ENCODE assay signal across 8 cellular contexts in genomic region chr15:34437687-34438086, GRCh38. TPM values are rescaled to one million over a fixed set of nuclear protein-coding genes. Genes with fewer than 3 reads are reported as not detected.
DNase-seq lines count a peak whose midpoint lies in the region; TF ChIP-seq lines count a peak whose summit lies in the region.

Gene GOLGA8A (minus strand): TSS chr15:34437808. CDS start chr15:34389691, 48,117 bp downstream.

- peaks cover 5 to 11% of the 10 kb centered on the region in 2 experiments; a peak in 3 of 4 replicates for H3K4me1 Mint-ChIP-seq in H9

- no peak within 1 kb of the TSS for H3K27ac ChIP-seq in H9 (ENCODE audit: insufficient read length, low read depth, low read length)
- peak within 1 kb of the TSS; percentile 52 for H3K27ac ChIP-seq in VCaP
- peak within 1 kb of the TSS in 1 of 2 donors; percentile 38 for H3K27ac ChIP-seq in breast epithelium
- no peak within 1 kb of the TSS for H3K27ac ChIP-seq in Karpas-422 (ENCODE audit: low read length)

- H4K5ac ChIP-seq in H9 (ENCODE audit: insufficient read length, low read depth, low read length), result no peak within 1 kb of the TSS

- H4K20me1 ChIP-seq in H9 (ENCODE audit: control insufficient read depth, insufficient read depth, insufficient read length) (no peaks in the 10 kb centered on the region), Karpas-422 (ENCODE audit: insufficient read depth, low read depth, low read length) (no peaks in the 10 kb centered on the region)

- H2BK120ac ChIP-seq in H9 (ENCODE audit: low read depth, low read length, poor library complexity, severe bottlenecking), result no peak within 1 kb of the TSS

- no peak within 1 kb of the TSS for H3T11ph ChIP-seq in H9 (ENCODE audit: low read length)

- H4K8ac ChIP-seq in H9 (replicated peaks; ENCODE audit: insufficient read length, low read depth, low read length), result no peak within 1 kb of the TSS

- no peak within 1 kb of the TSS for H2BK20ac ChIP-seq in H9 (ENCODE audit: low read depth, low read length, poor library complexity, severe bottlenecking)

- H3K27ac Mint-ChIP-seq in H9, result 0 out of 7 replicates have a peak within 1 kb of the TSS, but pooled peaks of 1 of the 3 experiments have one; percentile 48

- H2BK15ac ChIP-seq in H9 (ENCODE audit: low read depth, low read length), result no peak within 1 kb of the TSS; the same call in 1 of the 2 replicates

- H3K9me2 ChIP-seq in Karpas-422 (replicated peaks; ENCODE audit: insufficient read depth, low read length), result no peaks in the 10 kb centered on the region

- H3K36me3 Mint-ChIP-seq in H9 (ENCODE audit: insufficient read depth in 1 of 3, low read depth in 3 of 3), result peaks cover 2 to 23% (median 21%) of the 10 kb centered on the region in 3 experiments; a peak in 6 of 7 replicates

- H3K4ac ChIP-seq in H9 (ENCODE audit: low read depth, low read length), result no peak within 1 kb of the TSS

- TF ChIP-seq CTCF in H9 (conservative IDR thresholded peaks at IDR 0.05), result no peak
- no peak for TF ChIP-seq CTCF in VCaP (conservative IDR thresholded peaks at IDR 0.05)
- no peak for TF ChIP-seq CTCF in breast epithelium (IDR thresholded peaks at IDR 0.05)

- peak within 1 kb of the TSS; percentile 71; the same call in 1 of the 2 replicates for H3K14ac ChIP-seq in H9 (ENCODE audit: insufficient read depth, low read length)

- intact Hi-C loops in breast epithelium (cut with DNase I; ENCODE audit: low total_unique reads), result no loop called here

- no peak within 1 kb of the TSS for H3K18ac ChIP-seq in H9 (ENCODE audit: insufficient read length, low read depth, low read length)

- H3K4me2 ChIP-seq in H9 (ENCODE audit: insufficient read depth, insufficient read length, low read length) (peak within 1 kb of the TSS; percentile 36), Karpas-422 (ENCODE audit: low read depth, low read length, poor library complexity, severe bottlenecking) (no peak within 1 kb of the TSS)

- peaks cover 3% of the 10 kb centered on the region in 2 experiments; a peak in 2 of 5 replicates for H3K9me3 Mint-ChIP-seq in H9

- DNase-seq in Daoy (ENCODE audit: low read depth) (peak; percentile 85), H9 (peak; percentile 70), NCI-H1105 treated with DMSO at 0.1 percent for 48 hours (lab: John Stamatoyannopoulos, UW) (peak; percentile 56), breast epithelium (ENCODE audit: low spot score in 2 of 2) (peak in 1 of 2 donors; percentile 57), inferior parietal cortex (ENCODE audit: extremely low spot score) (peak; percentile 79), Karpas-422 (no peak)
- DNase-seq in stimulated activated CD4-positive, alpha-beta T cell treated with anti-CD3 and anti-CD28 coated beads, Interleukin-12 subunit alpha, Interleukin-12 subunit beta, amount 100 ng/mL, for 24 hours (ENCODE audit: low read depth in 2 of 2), result peak; percentile 73 to 79

- H3K9ac ChIP-seq in H9 (ENCODE audit: extremely low read depth, insufficient read length, low read length) (no peak within 1 kb of the TSS), Karpas-422 (ENCODE audit: low read length) (no peak within 1 kb of the TSS)

- no peaks in the 10 kb centered on the region for H3K36me3 ChIP-seq in breast epithelium
- no peaks in the 10 kb centered on the region for H3K36me3 ChIP-seq in Karpas-422 (ENCODE audit: insufficient read depth, low read length)

- H3K9me3 ChIP-seq in H9 (ENCODE audit: control insufficient read depth, low read depth, low read length) (no peaks in the 10 kb centered on the region), breast epithelium (no peaks in the 10 kb centered on the region), Karpas-422 (ENCODE audit: low read length) (no peaks in the 10 kb centered on the region)

- H3K4me1 ChIP-seq in H9 (ENCODE audit: insufficient read depth, low read length) (no peaks in the 10 kb centered on the region), breast epithelium (no peaks in the 10 kb centered on the region), Karpas-422 (ENCODE audit: low read length) (no peaks in the 10 kb centered on the region)

- peak within 1 kb of the TSS; percentile 80 to 91 for H3K4me3 Mint-ChIP-seq in H9

- no peaks in the 10 kb centered on the region for H3K79me1 ChIP-seq in H9 (ENCODE audit: insufficient read depth, low read depth, low read length, poor library complexity, severe bottlenecking)

- no peak within 1 kb of the TSS for H3K56ac ChIP-seq in H9 (ENCODE audit: insufficient read length, low read depth, low read length)

- H4K91ac ChIP-seq in H9 (ENCODE audit: insufficient read length, low read depth, low read length), result no peak within 1 kb of the TSS

- no peak within 1 kb of the TSS for H2AFZ ChIP-seq in H9 (ENCODE audit: low read length)
- no peak within 1 kb of the TSS for H2AFZ ChIP-seq in Karpas-422 (ENCODE audit: low read length)

- H3K27me3 Mint-ChIP-seq in H9 (ENCODE audit: low read depth), result peaks cover 43% of the 10 kb centered on the region

- H3K27me3 ChIP-seq in H9 (ENCODE audit: insufficient read depth, low read length) (no peaks in the 10 kb centered on the region; the same call in 1 of the 2 replicates), breast epithelium (no peaks in the 10 kb centered on the region), Karpas-422 (ENCODE audit: low read length) (no peaks in the 10 kb centered on the region)

- WGBS in H9 (ENCODE audit: extremely low coverage, insufficient read length, low lambda C conversion rate), result no CpG with 5 or more reads among the region's 33 CpGs

- TF ChIP-seq POLR2A in breast epithelium (IDR thresholded peaks at IDR 0.05), result no peak

- H2BK12ac ChIP-seq in H9 (ENCODE audit: insufficient read length, low read depth, low read length), result no peak within 1 kb of the TSS

- H2AK5ac ChIP-seq in H9 (ENCODE audit: insufficient read length, low read length), result no peak within 1 kb of the TSS

- H3K79me2 ChIP-seq in H9 (ENCODE audit: insufficient read depth, low read length) (no peaks in the 10 kb centered on the region), Karpas-422 (ENCODE audit: low read length) (no peaks in the 10 kb centered on the region)

- peaks cover 3% of the 10 kb centered on the region for H3K23me2 ChIP-seq in H9 (ENCODE audit: insufficient read length, low read depth, low read length, poor library complexity, severe bottlenecking)

- H3K4me3 ChIP-seq in breast epithelium (peak within 1 kb of the TSS; percentile 50 to 75 (median 74)), Karpas-422 (ENCODE audit: low read length) (no peak within 1 kb of the TSS)

- H2BK5ac ChIP-seq in H9 (ENCODE audit: insufficient read length, low read length), result no peak within 1 kb of the TSS

- no peak within 1 kb of the TSS for H3K23ac ChIP-seq in H9 (ENCODE audit: insufficient read length, low read depth, low read length)

RNA-seq across cellular contexts. Expression of gene GOLGA8A, which starts in this region (rescaled TPM):
- 9.4 and 19.6 TPM in 2 replicates for total RNA-seq in Daoy (2014; rRNA removed; shearing (Covaris generic))
- total RNA-seq in H9 (2021), result 56.3 and 58.8 TPM in 2 replicates
- total RNA-seq in breast epithelium, result 10 to 100 TPM; 33.0 to 77.7 (median 73.4) TPM
- 4.7 and 8.0 TPM in 2 replicates for total RNA-seq in Karpas-422 (2014; rRNA removed; shearing (Covaris generic); ENCODE audit: low replicate concordance)
